12 cellular contexts compared by ENCODE assay signal in the genomic region with DNA sequence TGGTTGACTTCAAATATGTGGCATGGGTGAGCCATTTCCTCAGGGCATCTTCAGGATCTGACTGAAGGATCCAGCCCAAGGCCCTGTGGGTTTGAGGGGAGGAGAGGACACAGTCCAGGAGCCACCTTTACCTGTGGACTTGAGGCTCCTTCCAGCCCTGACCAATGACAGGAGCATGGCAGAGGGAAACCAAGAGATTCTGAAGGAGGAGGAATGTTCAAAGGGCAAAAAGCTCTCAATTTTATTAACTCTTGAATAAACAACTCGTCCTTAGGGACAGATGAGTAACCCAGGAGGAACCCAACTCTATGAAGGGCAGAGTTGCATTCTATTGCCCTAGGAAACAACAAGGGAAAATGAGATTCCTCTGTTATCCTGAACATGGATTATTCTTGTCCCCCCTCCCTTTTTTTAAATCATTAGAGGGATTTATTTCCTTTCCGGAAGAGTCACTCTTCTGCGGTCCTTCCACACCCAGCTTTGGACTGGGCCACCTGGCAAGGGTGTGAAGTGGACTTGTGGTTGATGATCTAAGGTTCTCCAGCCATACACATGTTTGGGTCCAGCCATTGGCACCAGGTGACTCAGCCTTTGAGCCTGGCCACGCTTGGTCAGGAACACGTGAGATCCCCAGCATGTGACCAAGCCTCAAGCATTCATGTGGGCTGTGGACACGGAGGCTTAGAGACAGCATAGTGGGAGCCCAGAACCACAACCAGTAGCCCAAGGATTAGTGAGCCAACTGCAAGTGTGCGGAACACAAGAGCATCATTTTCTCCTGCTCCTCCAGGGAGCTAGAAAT. TPM values are rescaled to one million over a fixed set of nuclear protein-coding genes. Genes with fewer than 3 reads are reported as not detected.
DNase-seq lines count a peak whose midpoint lies in the region; ATAC-seq and TF ChIP-seq lines count a peak whose summit lies in the region.
"Had no signal": no experiment of that assay in that cellular context is flagged by ENCODE, and none has a peak within 500 bp of the region (broad histone marks: within the 10 kb centered on the region; RNA-seq: fewer than 3 reads in every experiment).

No MANE protein-coding gene starts in this region.

- H3K27ac ChIP-seq in RWPE1: no peak overlapping the region
- H3K27ac ChIP-seq: dorsolateral prefrontal cortex, lower lobe of right lung had no signal

- H3K9ac ChIP-seq in skeletal muscle satellite cell (ENCODE audit: low read depth, low read length): no peak overlapping the region

- POLR2A ChIA-PET in RWPE1 (lab: Yijun Ruan, JAX; ENCODE audit: low non-redundant PET): no interaction called here

- peaks cover 42% of the 10 kb centered on the region for H3K4me1 ChIP-seq in skeletal muscle satellite cell (ENCODE audit: control insufficient read depth, insufficient read depth, low read length)

- H3K27me3 ChIP-seq in skeletal muscle satellite cell (ENCODE audit: control insufficient read depth, insufficient read depth, low read length): peaks cover 26% of the 10 kb centered on the region
- H3K27me3 ChIP-seq: dorsolateral prefrontal cortex had no signal

- in situ Hi-C loops in SK-MEL-5 (cut with HindIII; ENCODE audit: low pct_unique_long_range_greater_than_20kb, low sequenced_read_pairs): no loop called here

- TF ChIP-seq CTCF in RWPE1 (conservative IDR thresholded peaks at IDR 0.05; ENCODE audit: low read depth): no peak

- no peaks in the 10 kb centered on the region for H3K9me3 ChIP-seq in skeletal muscle satellite cell (replicated peaks; ENCODE audit: low read length)
- H3K9me3 ChIP-seq: lower lobe of right lung had no signal

- no peak overlapping the region for H3K4me3 ChIP-seq in skeletal muscle satellite cell (ENCODE audit: low read length)
- H3K4me3 ChIP-seq: dorsolateral prefrontal cortex, lower lobe of right lung had no signal

- no peaks in the 10 kb centered on the region for H3K36me3 ChIP-seq in skeletal muscle satellite cell (ENCODE audit: insufficient read depth, low read length)
- H3K36me3 ChIP-seq: lower lobe of right lung had no signal

- no peak for ATAC-seq in HG02610 (IDR thresholded peaks at IDR 0.05; ENCODE audit: unreplicated experiment)

- peak; percentile 66 for DNase-seq in ELR (ENCODE audit: low read depth)
- DNase-seq in SK-MEL-5 (ENCODE audit: low read depth, low spot score): peak; percentile 37
- DNase-seq in fibroblast of gingiva (ENCODE audit: low read depth): peak; percentile 74
- no peak for DNase-seq in SIG-M5 (lab: John Stamatoyannopoulos, UW)
- DNase-seq in RWPE1 (ENCODE audit: low spot score): no peak
- no peak for DNase-seq in AG08395 (ENCODE audit: low spot score)
- DNase-seq: activated naive CD4-positive, alpha-beta T cell treated with Interleukin-2 at 50 U/mL for 16 hours; dorsolateral prefrontal cortex; T-helper 9 cell had no signal

- CTCF ChIA-PET in RWPE1 (lab: Yijun Ruan, JAX): interaction anchor here (0.6 to 0.8 kb wide), 2 partner anchors 76 to 182 kb away, joined by 3 to 5 read pairs; no protein-coding TSS in a partner anchor

- H3K4me2 ChIP-seq in skeletal muscle satellite cell (ENCODE audit: low read length): peak overlapping the region; percentile 32

RNA-seq across cellular contexts. Expression of a gene that starts 49.8 kb away (rescaled TPM):
- 102 and 114 TPM in 2 replicates for total RNA-seq in SK-MEL-5 (2014; rRNA removed; shearing (Covaris generic))
- 85.4 and 143 TPM in 2 replicates for polyA plus RNA-seq in SK-MEL-5 (2015; cell fraction: cytosol; rRNA removed)
- 7.4 and 21.7 TPM in 2 replicates for polyA plus RNA-seq in SK-MEL-5 (2015; cell fraction: nucleus; rRNA removed)
- 20.0 and 28.6 TPM in 2 replicates for total RNA-seq in skeletal muscle satellite cell (2012; rRNA removed)

Comparison
In these comparisons a context has a peak if more than half of its experiments do, and no peak if none do; other contexts are left out.
1. DNase-seq: peak in ELR (single experiment), SK-MEL-5 (single experiment) and fibroblast of gingiva (single experiment); none in SIG-M5 (single experiment), RWPE1 (single experiment) and AG08395 (single experiment).